Comparison of ENCODE assay signal across 8 cellular contexts in genomic region chr10:70672993-70673928, GRCh38. TPM values are rescaled to one million over a fixed set of nuclear protein-coding genes. Genes with fewer than 3 reads are reported as not detected.
DNase-seq lines count a peak whose midpoint lies in the region; ATAC-seq and TF ChIP-seq lines count a peak whose summit lies in the region.

No MANE protein-coding gene starts in this region.

- H3K4me1 ChIP-seq in gastrocnemius medialis: peaks cover 10 to 13% of the 10 kb centered on the region in 2 donors

- H3K36me3 ChIP-seq in gastrocnemius medialis: no peaks in the 10 kb centered on the region

- no peak for ATAC-seq in T-helper 17 cell
- ATAC-seq in gastrocnemius medialis: no peak
- no peak for ATAC-seq in GM21717 (IDR thresholded peaks at IDR 0.05; ENCODE audit: unreplicated experiment)
- no peak for ATAC-seq in GM21528 (IDR thresholded peaks at IDR 0.05; ENCODE audit: low FRiP score, unreplicated experiment)

- peak overlapping the region; percentile 83 for H3K4me3 Mint-ChIP-seq in T-helper 17 cell

- H3K4me1 Mint-ChIP-seq in T-helper 17 cell: peaks cover 7% of the 10 kb centered on the region

- in situ Hi-C loops in gastrocnemius medialis (cut with MboI; ENCODE audit: low sequenced_read_pairs in 4 of 4): no loop called here

- no peak for TF ChIP-seq POLR2A in gastrocnemius medialis (IDR thresholded peaks at IDR 0.05)

- H3K9me3 ChIP-seq in T-helper 17 cell (ENCODE audit: control insufficient read depth, low read length, poor library complexity, severe bottlenecking): no peaks in the 10 kb centered on the region
- no peaks in the 10 kb centered on the region for H3K9me3 ChIP-seq in gastrocnemius medialis

- H3K27ac Mint-ChIP-seq in T-helper 17 cell: no peak overlapping the region

- DNase-seq in GM20000 (ENCODE audit: low spot score) (peak; percentile 27), T-helper 17 cell (no peak), foreskin fibroblast (peak; percentile 88 to 93), gastrocnemius medialis (no peak), AML-193 (lab: John Stamatoyannopoulos, UW) (no peak), NCI-H510A (lab: John Stamatoyannopoulos, UW) (no peak)

- H3K4me3 ChIP-seq in foreskin fibroblast (ENCODE audit: low read depth in 1 of 2, low read length in 2 of 2): peak overlapping the region; percentile 50 to 82
- H3K4me3 ChIP-seq in gastrocnemius medialis: peak overlapping the region in 3 of 4 donors; percentile 34 to 47 (median 34)

- TF ChIP-seq CTCF in GM20000 (IDR thresholded peaks at IDR 0.05; ENCODE audit: extremely low read depth, missing control alignments) (no peak), foreskin fibroblast (IDR thresholded peaks at IDR 0.05; ENCODE audit: low read depth, low read length) (no peak), gastrocnemius medialis (IDR thresholded peaks at IDR 0.05 in 4 of 5, conservative IDR thresholded peaks at IDR 0.05 in 1 of 5) (no peak)

- H3K27me3 ChIP-seq in gastrocnemius medialis: peaks cover 0 to 19% (median 0%) of the 10 kb centered on the region in 3 donors

- H3K27ac ChIP-seq in gastrocnemius medialis: no peak overlapping the region

- intact Hi-C loops in gastrocnemius medialis (cut with DNase I; ENCODE audit: low total_unique reads): no loop called here

- peaks cover 9% of the 10 kb centered on the region for H3K36me3 Mint-ChIP-seq in T-helper 17 cell (ENCODE audit: low read depth)

- peaks cover 65% of the 10 kb centered on the region for H3K27me3 Mint-ChIP-seq in T-helper 17 cell

RNA-seq across cellular contexts. Expression of gene ADAMTS14, which starts 1.0 kb away (rescaled TPM):
- total RNA-seq in T-helper 17 cell (not detected), gastrocnemius medialis (under 1 TPM in 1 of 4 donors, not detected in 3; 0.10 TPM)

Comparison
In these comparisons a context has a peak if more than half of its experiments do, and no peak if none do; other contexts are left out.
1. DNase-seq: peak in GM20000 (single experiment) and foreskin fibroblast (2 of 2); none in T-helper 17 cell (0 of 3), gastrocnemius medialis (0 of 2), AML-193 (0 of 2) and NCI-H510A (single experiment).